8 cellular contexts compared by ENCODE assay signal in genomic region chr12:56189336-56189917, GRCh38. TPM values are rescaled to one million over a fixed set of nuclear protein-coding genes. Genes with fewer than 3 reads are reported as not detected.
DNase-seq lines count a peak whose midpoint lies in the region; ATAC-seq and TF ChIP-seq lines count a peak whose summit lies in the region.

SMARCC2 (minus strand) TSS chr12:56189483; CDS start chr12:56189461, 22 bp downstream.

- peaks cover 34% of the 10 kb centered on the region for H3K36me3 Mint-ChIP-seq in T-helper 2 cell treated with Interferon-gamma antibody and Interleukin-4, amounts not matched to agents 5 μg/mL and 100 μg/mL, for 36 hours (ENCODE audit: low read depth)

- intact Hi-C loops in ascending aorta (cut with DNase I), result loop anchor here (1.0 to 2.0 kb wide), 5 partner anchors 31 to 70 kb away; partner anchors contain the start of genes ANKRD52, MYL6 and NABP2
- intact Hi-C loops in vagina (cut with DNase I), result loop anchor here (2.0 kb wide), 1 partner anchor 71 kb away; the partner anchor contains the start of gene ZC3H10

- H3K27ac Mint-ChIP-seq in T-helper 2 cell treated with Interferon-gamma antibody and Interleukin-4, amounts not matched to agents 5 μg/mL and 100 μg/mL, for 36 hours, result peak within 1 kb of the TSS; percentile 99

- no peaks in the 10 kb centered on the region for H3K27me3 Mint-ChIP-seq in T-helper 2 cell treated with Interferon-gamma antibody and Interleukin-4, amounts not matched to agents 5 μg/mL and 100 μg/mL, for 36 hours (ENCODE audit: low read depth)

- DNase-seq in NCI-H1694 treated with DMSO at 0.1 percent for 48 hours (lab: John Stamatoyannopoulos, UW), result peak; percentile 67
- peak; percentile 87 for DNase-seq in T-helper 2 cell treated with Interferon-gamma antibody and Interleukin-4, amounts not matched to agents 5 μg/mL and 100 μg/mL, for 36 hours (ENCODE audit: low spot score)
- DNase-seq in ascending aorta (ENCODE audit: low spot score in 2 of 2), result peak; percentile 39 to 94
- peak; percentile 92 for DNase-seq in hepatic stellate cell (ENCODE audit: low spot score)
- DNase-seq in vagina (ENCODE audit: extremely low spot score in 2 of 2), result peak in 1 of 2 donors; percentile 93

- H3K9me3 ChIP-seq in ascending aorta (no peaks in the 10 kb centered on the region), vagina (no peaks in the 10 kb centered on the region)

- H3K36me3 ChIP-seq in ascending aorta (peaks cover 15 to 22% of the 10 kb centered on the region in 2 donors), rectal smooth muscle tissue (ENCODE audit: control insufficient read depth, insufficient read depth, low read length) (peaks cover 7% of the 10 kb centered on the region), vagina (peaks cover 0 to 17% of the 10 kb centered on the region in 2 donors)

- ATAC-seq in HG02763 (IDR thresholded peaks at IDR 0.05; ENCODE audit: unreplicated experiment), result peak; percentile 82

- H3K27ac ChIP-seq in ascending aorta (peak within 1 kb of the TSS; percentile 92 to 97), rectal smooth muscle tissue (ENCODE audit: low read depth, low read length) (peak within 1 kb of the TSS; percentile 85), vagina (peak within 1 kb of the TSS; percentile 94)

- peaks cover 3 to 6% of the 10 kb centered on the region in 2 donors for H3K4me1 ChIP-seq in ascending aorta
- peaks cover 8% of the 10 kb centered on the region for H3K4me1 ChIP-seq in rectal smooth muscle tissue (ENCODE audit: control insufficient read depth, insufficient read depth, low read length)
- peaks cover 28% of the 10 kb centered on the region for H3K4me1 ChIP-seq in vagina

- H3K9ac ChIP-seq in rectal smooth muscle tissue (ENCODE audit: low read length), result peak within 1 kb of the TSS; percentile 75

- H3K9me3 Mint-ChIP-seq in T-helper 2 cell treated with Interferon-gamma antibody and Interleukin-4, amounts not matched to agents 5 μg/mL and 100 μg/mL, for 36 hours, result no peaks in the 10 kb centered on the region

- peak within 1 kb of the TSS; percentile 95 for H3K4me3 Mint-ChIP-seq in T-helper 2 cell treated with Interferon-gamma antibody and Interleukin-4, amounts not matched to agents 5 μg/mL and 100 μg/mL, for 36 hours

- TF ChIP-seq CTCF in GM12873 (IDR thresholded peaks at IDR 0.05; ENCODE audit: insufficient read depth, low read depth, low read length, missing control alignments), result peak; percentile 82
- peak; percentile 68 to 94 (median 70) for TF ChIP-seq CTCF in ascending aorta (IDR thresholded peaks at IDR 0.05)
- TF ChIP-seq CTCF in vagina (IDR thresholded peaks at IDR 0.05), result peak in 2 of 3 experiments; percentile 5 to 58

- H3K27me3 ChIP-seq in ascending aorta, result no peaks in the 10 kb centered on the region
- H3K27me3 ChIP-seq in rectal smooth muscle tissue (ENCODE audit: control insufficient read depth, insufficient read depth, low read length), result no peaks in the 10 kb centered on the region
- no peaks in the 10 kb centered on the region for H3K27me3 ChIP-seq in vagina

- H3K4me3 ChIP-seq in ascending aorta (peak within 1 kb of the TSS; percentile 68 to 91), rectal smooth muscle tissue (ENCODE audit: low read length) (peak within 1 kb of the TSS; percentile 85), vagina (peak within 1 kb of the TSS; percentile 80 to 93)

- H3K4me1 Mint-ChIP-seq in T-helper 2 cell treated with Interferon-gamma antibody and Interleukin-4, amounts not matched to agents 5 μg/mL and 100 μg/mL, for 36 hours (ENCODE audit: low read depth), result peaks cover 44% of the 10 kb centered on the region

- no peak for TF ChIP-seq POLR2A in vagina (IDR thresholded peaks at IDR 0.05)

RNA-seq across cellular contexts. Expression of gene SMARCC2, which starts in this region (rescaled TPM):
- total RNA-seq in ascending aorta (53.9 TPM), vagina (95.3 TPM)

Comparison
In these comparisons a context has a peak if more than half of its experiments do, and no peak if none do; other contexts are left out.
1. CTCF ChIP-seq: peak in every context shown above with its lines; median percentile 82 in GM12873; 70 in ascending aorta; 32 in vagina.